31 cellular contexts compared by ENCODE assay signal in the genomic region with DNA sequence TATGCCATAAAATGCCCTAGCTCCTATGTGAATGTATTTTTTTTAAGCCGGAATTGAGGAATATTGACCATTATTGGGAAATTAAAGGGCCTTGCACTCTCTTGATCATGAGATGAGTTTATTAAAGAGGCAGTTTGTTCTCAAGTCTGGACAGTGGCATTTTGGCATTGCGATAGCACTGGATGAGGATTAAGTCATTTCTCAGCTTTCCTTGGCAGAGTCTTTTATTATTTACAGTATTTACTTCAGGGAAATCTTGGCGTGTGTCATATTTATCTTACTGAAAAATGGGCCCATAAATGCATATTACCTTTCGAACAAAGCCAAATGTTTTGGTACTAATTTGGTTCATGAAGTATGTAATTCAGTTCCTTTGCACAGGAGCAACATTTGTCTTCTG.
"Had no signal": no experiment of that assay in that cellular context is flagged by ENCODE, and none has a peak within 500 bp of the region (broad histone marks: within the 10 kb centered on the region; RNA-seq: fewer than 3 reads in every experiment).

No MANE protein-coding gene starts in this region.

- H3K4me1 Mint-ChIP-seq: activated CD4-positive, alpha-beta T cell treated with anti-CD3 and anti-CD28 coated beads, Interleukin-2, amount 10 ng/mL, durations not matched to agents 24 days and 14 days; activated naive CD8-positive, alpha-beta T cell treated with anti-CD3 and anti-CD28 coated beads for 36 hours; activated T-helper 17 cell treated with anti-CD3 and anti-CD28 coated beads, Interleukin-2, amount 50 U/mL, for 72 hours had no signal

- H3K36me3 Mint-ChIP-seq: activated naive CD8-positive, alpha-beta T cell treated with anti-CD3 and anti-CD28 coated beads for 36 hours had no signal

- DNase-seq: activated CD4-positive, alpha-beta T cell treated with anti-CD3 and anti-CD28 coated beads, Interleukin-2, amount 10 ng/mL, durations not matched to agents 24 days and 14 days; activated CD4-positive, alpha-beta T cell treated with anti-CD3 and anti-CD28 coated beads, Interleukin-2, amount 50 U/mL, for 4 hours; activated CD8-positive, alpha-beta T cell treated with anti-CD3 and anti-CD28 coated beads for 36 hours; activated effector memory CD4-positive, alpha-beta T cell treated with anti-CD3 and anti-CD28 coated beads, Interleukin-2, amount 50 U/mL, for 16 hours; activated naive CD4-positive, alpha-beta T cell; activated naive CD4-positive, alpha-beta T cell treated with anti-CD3 and anti-CD28 coated beads, Interleukin-2, amount 50 U/mL, for 16 hours; activated naive CD8-positive, alpha-beta T cell treated with anti-CD3 and anti-CD28 coated beads for 36 hours; activated T-cell treated with anti-CD3 and anti-CD28 coated beads, Interleukin-2, amount 50 U/mL, for 1 hour; activated T-cell treated with anti-CD3 and anti-CD28 coated beads, Interleukin-2, amount 50 U/mL, for 72 hours; amniotic stem cell; aorta; brain microvascular endothelial cell; central memory CD4-positive, alpha-beta T cell; MG63; NCI-H1048; NCI-H1105 treated with DMSO at 0.1 percent for 48 hours; NCI-H1436; NCI-H1694; NCI-H2029; NCI-H345; NCI-H510A; NCI-H526; NCI-H748 treated with DMSO at 0.1 percent for 48 hours; NK-92 treated with Interleukin-12 subunit alpha and Interleukin-12 subunit beta, amount 100 ng/mL, for 24 hours; Right ventricle myocardium superior; SW 1271; T-helper 1 cell; T-helper 2 cell; T-helper 9 cell; WERI-Rb-1 had no signal

- H3K4me3 Mint-ChIP-seq: activated CD4-positive, alpha-beta T cell treated with anti-CD3 and anti-CD28 coated beads, Interleukin-2, amount 10 ng/mL, durations not matched to agents 24 days and 14 days; activated CD8-positive, alpha-beta T cell treated with anti-CD3 and anti-CD28 coated beads for 36 hours; activated naive CD8-positive, alpha-beta T cell treated with anti-CD3 and anti-CD28 coated beads for 36 hours; activated T-cell treated with anti-CD3 and anti-CD28 coated beads, Interleukin-2, amount 50 U/mL, for 72 hours; activated T-helper 17 cell treated with anti-CD3 and anti-CD28 coated beads, Interleukin-2, amount 50 U/mL, for 72 hours had no signal

- H3K27ac Mint-ChIP-seq: activated CD4-positive, alpha-beta T cell treated with anti-CD3 and anti-CD28 coated beads, Interleukin-2, amount 10 ng/mL, durations not matched to agents 24 days and 14 days; activated CD8-positive, alpha-beta T cell treated with anti-CD3 and anti-CD28 coated beads for 36 hours; activated naive CD8-positive, alpha-beta T cell treated with anti-CD3 and anti-CD28 coated beads for 36 hours; activated T-cell treated with anti-CD3 and anti-CD28 coated beads, Interleukin-2, amount 50 U/mL, for 72 hours; activated T-helper 17 cell treated with anti-CD3 and anti-CD28 coated beads, Interleukin-2, amount 50 U/mL, for 72 hours had no signal

- H3K4me3 ChIP-seq: MG63 had no signal

- H3K27ac ChIP-seq: brain microvascular endothelial cell, WERI-Rb-1 had no signal

- H3K27me3 Mint-ChIP-seq: activated CD8-positive, alpha-beta T cell treated with anti-CD3 and anti-CD28 coated beads for 36 hours had no signal

- H3K9me3 Mint-ChIP-seq: activated CD4-positive, alpha-beta T cell treated with anti-CD3 and anti-CD28 coated beads, Interleukin-2, amount 10 ng/mL, durations not matched to agents 24 days and 14 days; activated CD8-positive, alpha-beta T cell treated with anti-CD3 and anti-CD28 coated beads for 36 hours; activated naive CD8-positive, alpha-beta T cell treated with anti-CD3 and anti-CD28 coated beads for 36 hours; activated T-cell treated with anti-CD3 and anti-CD28 coated beads, Interleukin-2, amount 50 U/mL, for 72 hours; activated T-helper 17 cell treated with anti-CD3 and anti-CD28 coated beads, Interleukin-2, amount 50 U/mL, for 72 hours had no signal

- ATAC-seq: activated CD8-positive, alpha-beta T cell treated with anti-CD3 and anti-CD28 coated beads for 36 hours; activated T-cell treated with anti-CD3 and anti-CD28 coated beads, Interleukin-2, amount 50 U/mL, for 72 hours; activated T-helper 17 cell treated with anti-CD3 and anti-CD28 coated beads, Interleukin-2, amount 50 U/mL, for 72 hours had no signal
